In the genomic region with DNA sequence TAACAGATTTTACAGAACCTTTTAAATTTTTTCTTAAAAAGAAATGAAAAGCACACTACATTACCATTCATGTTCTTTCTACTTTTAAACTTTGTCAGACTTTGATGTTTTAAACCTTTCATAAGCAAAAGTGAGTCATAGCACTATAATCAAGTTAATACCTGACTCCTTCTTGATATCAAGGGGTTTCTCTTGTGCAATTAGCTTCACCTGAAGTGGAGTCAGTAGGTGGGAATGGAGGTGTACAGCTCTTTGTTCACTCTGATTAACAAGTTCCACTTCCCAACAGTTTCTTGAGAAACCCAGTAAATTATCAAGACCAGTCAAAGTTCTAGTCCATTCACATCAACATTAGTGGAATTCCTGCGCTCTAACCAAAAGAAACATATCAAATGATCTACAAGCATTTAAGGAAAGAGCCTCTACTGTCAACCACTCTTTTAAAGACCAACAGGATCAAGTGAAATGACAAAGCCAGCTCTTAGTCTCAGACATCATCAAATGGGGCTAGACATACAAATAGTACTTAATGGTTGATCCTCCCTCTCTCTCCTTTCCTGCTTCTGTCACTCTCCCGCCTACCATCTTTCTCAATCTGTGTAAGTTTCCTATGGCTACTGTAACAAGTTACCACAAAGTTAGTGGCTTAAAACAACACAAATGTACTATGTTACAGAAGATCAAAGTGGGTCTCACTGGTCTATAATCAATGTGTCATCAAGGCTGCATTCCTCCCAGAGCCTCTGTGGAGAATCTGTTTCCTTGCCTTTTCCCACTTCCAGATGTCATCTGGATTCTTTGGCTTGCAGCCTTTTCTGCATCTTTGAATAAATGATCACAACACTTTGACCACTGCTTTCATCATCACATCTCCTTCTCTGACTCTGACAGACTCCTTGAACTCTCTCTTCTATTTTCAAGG, we compare ENCODE assay signal across 18 cellular contexts.
A peak's percentile ranks its signal among the peaks of the same experiment; 100 is the strongest.
DNase-seq lines count a peak whose midpoint lies in the region; ATAC-seq and FAIRE-seq lines count a peak whose summit lies in the region.
"Had no signal": no experiment of that assay in that cellular context is flagged by ENCODE, and none has a peak within 500 bp of the region (broad histone marks: within the 10 kb centered on the region; RNA-seq: fewer than 3 reads in every experiment).

No MANE protein-coding gene starts in this region.

- peaks cover 24% of the 10 kb centered on the region for H3K4me1 Mint-ChIP-seq in activated naive CD4-positive, alpha-beta T cell treated with anti-CD3 and anti-CD28 coated beads, Interleukin-2, amount 50 U/mL, for 24 hours
- H3K4me1 Mint-ChIP-seq in stimulated activated naive CD8-positive, alpha-beta T cell treated with anti-CD3 and anti-CD28 coated beads, Interleukin-15, amount 100 ng/mL, for 72 hours, result peaks cover 9% of the 10 kb centered on the region
- H3K4me1 Mint-ChIP-seq: B cell had no signal

- peak overlapping the region; percentile 12 for H3K4me3 Mint-ChIP-seq in activated naive CD4-positive, alpha-beta T cell treated with anti-CD3 and anti-CD28 coated beads, Interleukin-2, amount 50 U/mL, for 24 hours
- H3K4me3 Mint-ChIP-seq in stimulated activated naive CD8-positive, alpha-beta T cell treated with anti-CD3 and anti-CD28 coated beads, Interleukin-15, amount 100 ng/mL, for 72 hours, result no peak overlapping the region
- H3K4me3 Mint-ChIP-seq: B cell; CD4-positive, alpha-beta memory T cell; GM23338 had no signal

- no peak overlapping the region for H3K4me3 ChIP-seq in adipocyte (ENCODE audit: low read length)
- H3K4me3 ChIP-seq: GM23338 had no signal

- H3K4me1 ChIP-seq in adipocyte (ENCODE audit: control insufficient read depth, insufficient read depth, low read length), result no peaks in the 10 kb centered on the region

- H3K36me3 Mint-ChIP-seq in activated naive CD4-positive, alpha-beta T cell treated with anti-CD3 and anti-CD28 coated beads, Interleukin-2, amount 50 U/mL, for 24 hours, result peaks cover 2% of the 10 kb centered on the region
- H3K36me3 Mint-ChIP-seq: CD4-positive, alpha-beta memory T cell had no signal

- H3K9me3 Mint-ChIP-seq in activated naive CD4-positive, alpha-beta T cell treated with anti-CD3 and anti-CD28 coated beads, Interleukin-2, amount 50 U/mL, for 24 hours, result peaks cover 5% of the 10 kb centered on the region
- H3K9me3 Mint-ChIP-seq in stimulated activated naive CD8-positive, alpha-beta T cell treated with anti-CD3 and anti-CD28 coated beads, Interleukin-15, amount 100 ng/mL, for 72 hours, result peaks cover 0 to 5% of the 10 kb centered on the region in 2 donors

- H3K9me3 ChIP-seq in adipocyte (ENCODE audit: control insufficient read depth, low read length), result no peaks in the 10 kb centered on the region

- H3K36me3 ChIP-seq in adipocyte (ENCODE audit: control insufficient read depth, insufficient read depth, low read length, severe bottlenecking), result no peaks in the 10 kb centered on the region

- DNase-seq in activated naive CD4-positive, alpha-beta T cell treated with anti-CD3 and anti-CD28 coated beads, Interleukin-2, amount 50 U/mL, for 16 hours, result no peak
- DNase-seq in adipocyte (ENCODE audit: low read depth) (peak; percentile 9), frontal cortex (ENCODE audit: low spot score in 2 of 2) (no peak), DMS153 treated with DMSO at 0.1 percent for 48 hours (lab: John Stamatoyannopoulos, UW; ENCODE audit: unreplicated experiment) (no peak), hippocampal formation (lab: John Stamatoyannopoulos, UW) (no peak)
- no peak for DNase-seq in stimulated activated naive CD8-positive, alpha-beta T cell treated with anti-CD3 and anti-CD28 coated beads, Interleukin-15, amount 100 ng/mL, for 72 hours
- DNase-seq: ACHN; CD4-positive, alpha-beta memory T cell; GF-D8; MV-4-11; NCI-H1436; NCI-H2029 treated with DMSO at 0.1 percent for 48 hours; NCI-H526 had no signal

- H3K27ac Mint-ChIP-seq in activated naive CD4-positive, alpha-beta T cell treated with anti-CD3 and anti-CD28 coated beads, Interleukin-2, amount 50 U/mL, for 24 hours, result peak overlapping the region; percentile 56
- no peak overlapping the region for H3K27ac Mint-ChIP-seq in stimulated activated naive CD8-positive, alpha-beta T cell treated with anti-CD3 and anti-CD28 coated beads, Interleukin-15, amount 100 ng/mL, for 72 hours
- H3K27ac Mint-ChIP-seq: B cell; CD4-positive, alpha-beta memory T cell; GM23338 had no signal

- no peaks in the 10 kb centered on the region for H3K27me3 Mint-ChIP-seq in activated naive CD4-positive, alpha-beta T cell treated with anti-CD3 and anti-CD28 coated beads, Interleukin-2, amount 50 U/mL, for 24 hours
- H3K27me3 Mint-ChIP-seq in stimulated activated naive CD8-positive, alpha-beta T cell treated with anti-CD3 and anti-CD28 coated beads, Interleukin-15, amount 100 ng/mL, for 72 hours, result no peaks in the 10 kb centered on the region

- FAIRE-seq in frontal cortex (lab: Jason Lieb, UNC), result peak; percentile 44
- FAIRE-seq: D721Med, HTR-8/SVneo had no signal

- ATAC-seq in stimulated activated naive CD8-positive, alpha-beta T cell treated with anti-CD3 and anti-CD28 coated beads, Interleukin-15, amount 100 ng/mL, for 72 hours, result peak; percentile 91
- ATAC-seq: GM23338 had no signal

- peaks cover 4% of the 10 kb centered on the region for H3K27me3 ChIP-seq in adipocyte (replicated peaks; ENCODE audit: control insufficient read depth, insufficient read depth, low read length)

- H3K9ac ChIP-seq in adipocyte (ENCODE audit: low read length), result no peak overlapping the region
